Comparison of ENCODE assay signal across 8 cellular contexts in genomic region chr15:85831415-85832113, GRCh38. TPM values are rescaled to one million over a fixed set of nuclear protein-coding genes. Genes with fewer than 3 reads are reported as not detected.
DNase-seq lines count a peak whose midpoint lies in the region; ATAC-seq and TF ChIP-seq lines count a peak whose summit lies in the region.

No MANE protein-coding gene starts in this region.

- H3K27ac Mint-ChIP-seq in chondrocyte (ENCODE audit: unreplicated experiment), result no peak overlapping the region

- no peaks in the 10 kb centered on the region for H3K4me1 Mint-ChIP-seq in chondrocyte (ENCODE audit: low read depth)

- no peak for ATAC-seq in HG03045 (IDR thresholded peaks at IDR 0.05; ENCODE audit: unreplicated experiment)

- H3K36me3 Mint-ChIP-seq in chondrocyte (ENCODE audit: low read depth), result no peaks in the 10 kb centered on the region

- no peaks in the 10 kb centered on the region for H3K9me3 ChIP-seq in SJSA1 (replicated peaks)

- no peak for DNase-seq in HL-60 (ENCODE audit: low read depth in 1 of 2, low spot score in 1 of 2)
- DNase-seq in SJSA1 (ENCODE audit: low read depth in 1 of 2, low spot score in 2 of 2), result peak; percentile 25 to 54
- DNase-seq in chondrocyte (ENCODE audit: low spot score), result no peak
- DNase-seq in left kidney (ENCODE audit: low read depth, low spot score), result peak; percentile 82
- peak in 2 of 3 donors; percentile 3 to 27 for DNase-seq in stimulated activated CD4-positive, alpha-beta T cell treated with anti-CD3 and anti-CD28 coated beads, TNF-alpha, amount 100 ng/mL, for 48 hours (ENCODE audit: low read depth in 3 of 3)
- DNase-seq in mesenteric fat pad (ENCODE audit: low spot score), result no peak

- TF ChIP-seq CTCF in C4-2B (conservative IDR thresholded peaks at IDR 0.05) (peak; percentile 77), HL-60 (IDR thresholded peaks at IDR 0.05; ENCODE audit: insufficient read depth, low read length) (no peak), chondrocyte (IDR thresholded peaks at IDR 0.05) (peak; percentile 85)

- no peaks in the 10 kb centered on the region for H3K36me3 ChIP-seq in SJSA1

- no peaks in the 10 kb centered on the region for H3K27me3 ChIP-seq in HL-60 (ENCODE audit: insufficient read depth, poor library complexity, severe bottlenecking)
- H3K27me3 ChIP-seq in SJSA1 (replicated peaks), result no peaks in the 10 kb centered on the region

- H3K27ac ChIP-seq in C4-2B (no peak overlapping the region), HL-60 (replicated peaks) (0 out of 2 replicates have a peak overlapping the region, but pooled peaks have one; percentile 38), SJSA1 (no peak overlapping the region)

- no peaks in the 10 kb centered on the region for H3K9me3 Mint-ChIP-seq in chondrocyte (ENCODE audit: low read depth)

- H3K4me3 Mint-ChIP-seq in chondrocyte (ENCODE audit: unreplicated experiment), result no peak overlapping the region

- no peaks in the 10 kb centered on the region for H3K4me1 ChIP-seq in SJSA1 (replicated peaks)

- peaks cover 4% of the 10 kb centered on the region for H3K27me3 Mint-ChIP-seq in chondrocyte (ENCODE audit: low read depth)

- H3K4me3 ChIP-seq in HL-60 (replicated peaks; ENCODE audit: insufficient read depth, low read length) (no peak overlapping the region), SJSA1 (no peak overlapping the region)

RNA-seq across cellular contexts. Expression of gene KLHL25, which starts 36.8 kb away (rescaled TPM):
- 4.0 and 4.3 TPM in 2 replicates for total RNA-seq in SJSA1 (2014; rRNA removed; shearing (Covaris generic))
- 3.4 to 3.8 TPM (median 3.4 TPM) in 3 replicates for total RNA-seq in chondrocyte
- 30.0 TPM for total RNA-seq in mesenteric fat pad

Comparison
In these comparisons a context has a peak if more than half of its experiments do, and no peak if none do; other contexts are left out.
1. DNase-seq: peak in SJSA1 (2 of 2), left kidney (single experiment) and stimulated activated CD4-positive, alpha-beta T cell treated with anti-CD3 and anti-CD28 coated beads, TNF-alpha, amount 100 ng/mL, for 48 hours (2 of 3); none in HL-60 (0 of 2), chondrocyte (single experiment) and mesenteric fat pad (single experiment).